In genomic region chr19:18339703-18340102, GRCh38 we compare ENCODE assay signal across 8 cellular contexts. TPM values are rescaled to one million over a fixed set of nuclear protein-coding genes. Genes with fewer than 3 reads are reported as not detected.
A peak's percentile ranks its signal among the peaks of the same experiment; 100 is the strongest.
DNase-seq lines count a peak whose midpoint lies in the region; ATAC-seq, FAIRE-seq and TF ChIP-seq lines count a peak whose summit lies in the region.

No MANE protein-coding gene starts in this region.

- POLR2A ChIA-PET in BJ (lab: Charles Lee): no interaction called here

- H3K4me1 Mint-ChIP-seq in T-helper 17 cell (peaks cover 9% of the 10 kb centered on the region), glutamatergic neuron (ENCODE audit: low read depth, unreplicated experiment) (peaks cover 2% of the 10 kb centered on the region)
- peaks cover 22% of the 10 kb centered on the region for H3K4me1 Mint-ChIP-seq in stimulated activated naive CD8-positive, alpha-beta T cell treated with anti-CD3 and anti-CD28 coated beads, Interleukin-15, amount 100 ng/mL, for 72 hours

- no peaks in the 10 kb centered on the region; the same call in 1 of the 2 replicates for H3K27me3 ChIP-seq in BJ (ENCODE audit: control insufficient read depth, insufficient read depth, low read length)

- H3K36me3 Mint-ChIP-seq in T-helper 17 cell (ENCODE audit: low read depth) (no peaks in the 10 kb centered on the region), glutamatergic neuron (ENCODE audit: unreplicated experiment) (no peaks in the 10 kb centered on the region)

- CTCF ChIA-PET in BJ (lab: Yijun Ruan, JAX): interaction anchor here (0.6 to 5.0 kb wide), 16 partner anchors 10 to 259 kb away, joined by 3 to 25 read pairs (median 3); partner anchors contain the start of gene JUND

- TF ChIP-seq POLR2A in H54 (IDR thresholded peaks at IDR 0.05; ENCODE audit: low read depth, low read length): no peak

- ATAC-seq in T-helper 17 cell: no peak
- ATAC-seq in stimulated activated naive CD8-positive, alpha-beta T cell treated with anti-CD3 and anti-CD28 coated beads, Interleukin-15, amount 100 ng/mL, for 72 hours: no peak

- intact Hi-C loops in posterior cingulate gyrus (cut with DNase I): loop anchor here (5.0 kb wide), 1 partner anchor 73 kb away; no protein-coding TSS in a partner anchor

- no peak overlapping the region for H3K4me3 ChIP-seq in BJ (ENCODE audit: low read depth, low read length)

- DNase-seq in BJ (ENCODE audit: low read depth) (no peak), H54 (ENCODE audit: insufficient read length, low spot score) (peak; percentile 42), T-helper 17 cell (no peak), glutamatergic neuron (peak; percentile 19), posterior cingulate gyrus (no peak), NCI-H1694 (lab: John Stamatoyannopoulos, UW) (no peak), occipital lobe (lab: John Stamatoyannopoulos, UW) (no peak)
- DNase-seq in stimulated activated naive CD8-positive, alpha-beta T cell treated with anti-CD3 and anti-CD28 coated beads, Interleukin-15, amount 100 ng/mL, for 72 hours: no peak

- TF ChIP-seq CTCF in BJ (IDR thresholded peaks at IDR 0.05; ENCODE audit: insufficient read depth, low read depth, low read length) (peak; percentile 26; the same call in 1 of the 2 replicates), glutamatergic neuron (IDR thresholded peaks at IDR 0.05; ENCODE audit: partially characterized antibody, unreplicated experiment) (peak; percentile 12)

- no peak for FAIRE-seq in H54 (lab: Jason Lieb, UNC)

- peak overlapping the region; percentile 79 for H3K27ac Mint-ChIP-seq in T-helper 17 cell
- no peak overlapping the region for H3K27ac Mint-ChIP-seq in glutamatergic neuron (ENCODE audit: unreplicated experiment)
- H3K27ac Mint-ChIP-seq in stimulated activated naive CD8-positive, alpha-beta T cell treated with anti-CD3 and anti-CD28 coated beads, Interleukin-15, amount 100 ng/mL, for 72 hours: peak overlapping the region in 1 of 2 donors; percentile 80

- H3K27me3 Mint-ChIP-seq in T-helper 17 cell: no peaks in the 10 kb centered on the region
- H3K27me3 Mint-ChIP-seq in glutamatergic neuron (ENCODE audit: unreplicated experiment): no peaks in the 10 kb centered on the region
- no peaks in the 10 kb centered on the region for H3K27me3 Mint-ChIP-seq in stimulated activated naive CD8-positive, alpha-beta T cell treated with anti-CD3 and anti-CD28 coated beads, Interleukin-15, amount 100 ng/mL, for 72 hours

- H3K9me3 ChIP-seq in T-helper 17 cell (ENCODE audit: control insufficient read depth, low read length, poor library complexity, severe bottlenecking): no peaks in the 10 kb centered on the region

- peaks cover 4% of the 10 kb centered on the region for H3K36me3 ChIP-seq in BJ (ENCODE audit: control insufficient read depth, insufficient read depth, low read length)

- peaks cover 6% of the 10 kb centered on the region for H3K9me3 Mint-ChIP-seq in glutamatergic neuron (ENCODE audit: unreplicated experiment)
- no peaks in the 10 kb centered on the region for H3K9me3 Mint-ChIP-seq in stimulated activated naive CD8-positive, alpha-beta T cell treated with anti-CD3 and anti-CD28 coated beads, Interleukin-15, amount 100 ng/mL, for 72 hours

- H3K4me3 Mint-ChIP-seq in T-helper 17 cell (peak overlapping the region; percentile 92), glutamatergic neuron (ENCODE audit: unreplicated experiment) (peak overlapping the region; percentile 91)
- peak overlapping the region; percentile 86 to 90 for H3K4me3 Mint-ChIP-seq in stimulated activated naive CD8-positive, alpha-beta T cell treated with anti-CD3 and anti-CD28 coated beads, Interleukin-15, amount 100 ng/mL, for 72 hours

RNA-seq across cellular contexts. Expression of gene PGPEP1, which starts 0.7 kb away (rescaled TPM):
- 30.7 and 32.2 TPM in 2 replicates for polyA plus RNA-seq in BJ (2011; rRNA removed)
- polyA minus RNA-seq in BJ (2011; rRNA and poly(A)+ RNA removed): 58.0 and 104 TPM in 2 replicates
- total RNA-seq in T-helper 17 cell: 10 to 100 TPM; 22.0 to 28.3 TPM
- total RNA-seq in glutamatergic neuron (ENCODE audit: unreplicated experiment): 25.6 TPM
- 14.2 TPM for total RNA-seq in occipital lobe

RNA-seq across cellular contexts. Expression of gene LSM4, which starts 16.8 kb away (rescaled TPM):
- 94.7 and 99.8 TPM in 2 replicates for polyA plus RNA-seq in BJ (2011; rRNA removed)
- polyA minus RNA-seq in BJ (2011; rRNA and poly(A)+ RNA removed): 20.3 and 29.5 TPM in 2 replicates
- total RNA-seq in T-helper 17 cell (10 to 100 TPM; 43.3 to 46.6 TPM), glutamatergic neuron (ENCODE audit: unreplicated experiment) (137 TPM), occipital lobe (72.2 TPM)

RNA-seq across cellular contexts. Expression of gene GDF15, which starts 46.3 kb away (rescaled TPM):
- 19.0 and 30.8 TPM in 2 replicates for polyA plus RNA-seq in BJ (2011; rRNA removed)
- 8.3 and 8.4 TPM in 2 replicates for polyA minus RNA-seq in BJ (2011; rRNA and poly(A)+ RNA removed)
- total RNA-seq in T-helper 17 cell (under 1 TPM; 0.29 to 0.85 TPM), glutamatergic neuron (ENCODE audit: unreplicated experiment) (8.9 TPM), occipital lobe (not detected)

RNA-seq across cellular contexts. Expression of gene LRRC25, which starts 57.7 kb away (rescaled TPM):
- 0.06 TPM in 1 of 2 replicates, not detected in the other for polyA plus RNA-seq in BJ (2011; rRNA removed)
- not detected in 2 replicates for polyA minus RNA-seq in BJ (2011; rRNA and poly(A)+ RNA removed)
- total RNA-seq in T-helper 17 cell (1 to 10 TPM in 1 of 2 donors, under 1 TPM in 1; 0.63 to 3.2 TPM), glutamatergic neuron (ENCODE audit: unreplicated experiment) (not detected), occipital lobe (0.78 TPM)

RNA-seq across cellular contexts. Expression of gene JUND, which starts 58.3 kb away (rescaled TPM):
- polyA plus RNA-seq in BJ (2011; rRNA removed): 92.0 and 124 TPM in 2 replicates
- polyA minus RNA-seq in BJ (2011; rRNA and poly(A)+ RNA removed): 29.6 and 35.4 TPM in 2 replicates
- total RNA-seq in T-helper 17 cell: 1,000 to 10,000 TPM; 1,212 to 1,401 TPM
- total RNA-seq in glutamatergic neuron (ENCODE audit: unreplicated experiment): 341 TPM
- 70.7 TPM for total RNA-seq in occipital lobe

Comparison
In these comparisons a context has a peak if more than half of its experiments do, and no peak if none do; other contexts are left out.
1. DNase-seq: peak in H54 (single experiment) and glutamatergic neuron (single experiment); none in BJ (single experiment), T-helper 17 cell (0 of 3), stimulated activated naive CD8-positive, alpha-beta T cell treated with anti-CD3 and anti-CD28 coated beads, Interleukin-15, amount 100 ng/mL, for 72 hours (0 of 2), posterior cingulate gyrus (0 of 10), NCI-H1694 (single experiment) and occipital lobe (single experiment).
2. Peak in every context shown above with its lines, with median percentiles within 50 percentile points of each other: H3K4me3 Mint-ChIP-seq.